1 cellular context compared by ENCODE assay signal in the genomic region with DNA sequence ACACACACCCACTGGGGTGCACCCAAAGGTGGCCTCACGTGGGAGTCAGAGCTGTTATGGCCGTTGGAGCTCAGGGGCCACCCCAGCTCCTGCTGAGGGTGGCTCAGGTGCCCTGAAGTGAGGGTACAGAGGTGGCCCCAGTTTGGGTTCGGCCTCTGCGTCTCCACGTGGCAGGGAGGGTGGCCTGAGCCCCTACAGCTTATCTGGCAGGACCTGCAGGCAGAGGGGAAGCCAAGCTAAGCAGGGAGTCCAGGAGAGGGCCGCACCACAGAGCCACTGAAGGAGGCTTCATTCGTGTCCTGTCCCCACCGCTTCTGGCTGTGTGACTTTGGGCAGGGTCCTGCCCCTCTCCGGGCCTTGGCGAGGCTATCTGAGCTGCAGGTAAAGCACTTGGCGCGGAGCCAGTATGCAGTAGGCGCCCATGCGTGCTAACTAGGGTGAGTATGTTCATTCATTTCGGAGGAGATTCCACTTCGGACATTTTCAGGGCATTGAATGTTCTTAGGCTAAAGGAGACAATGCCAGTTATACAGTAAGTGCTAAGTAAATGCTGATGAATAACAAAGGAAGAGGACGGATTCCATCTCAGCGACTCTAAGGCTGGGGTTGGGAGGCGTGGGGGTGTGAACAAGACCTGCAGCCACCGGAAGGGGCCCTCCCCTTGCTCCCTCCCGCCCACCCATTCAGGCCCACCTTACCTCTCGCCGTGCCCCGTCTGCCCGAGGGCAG.
TF ChIP-seq lines count a peak whose summit lies in the region.

No MANE protein-coding gene starts in this region.

TF ChIP-seq in WTC11, 78 proteins besides CTCF, POLR2A, EP300 and RAD21 (continued from another document):
- TF ChIP-seq USF2 (CRISPR knock-in tag; IDR thresholded peaks at IDR 0.05) (no peak), ZSCAN18 (CRISPR knock-in tag; IDR thresholded peaks at IDR 0.05) (no peak), GTF2I (CRISPR knock-in tag; conservative IDR thresholded peaks at IDR 0.05) (no peak), ETV6 (CRISPR knock-in tag; IDR thresholded peaks at IDR 0.05) (no peak), CREB1 (CRISPR knock-in tag; IDR thresholded peaks at IDR 0.05) (no peak), NR2C2 (CRISPR knock-in tag; IDR thresholded peaks at IDR 0.05) (no peak), ZNF138 (CRISPR knock-in tag; conservative IDR thresholded peaks at IDR 0.05) (no peak), ZNF121 (CRISPR knock-in tag; IDR thresholded peaks at IDR 0.05) (peak; percentile 60; the same call in 1 of the 2 replicates), ZNF219 (CRISPR knock-in tag; IDR thresholded peaks at IDR 0.05; ENCODE audit: borderline replicate concordance) (no peak), FOXP1 (CRISPR knock-in tag; IDR thresholded peaks at IDR 0.05; ENCODE audit: borderline replicate concordance) (peak; percentile 60; the same call in 1 of the 2 replicates), FOXK1 (CRISPR knock-in tag; IDR thresholded peaks at IDR 0.05) (no peak), HMGA2 (CRISPR knock-in tag; IDR thresholded peaks at IDR 0.05) (no peak), ATF1 (CRISPR knock-in tag; IDR thresholded peaks at IDR 0.05) (no peak), ZNF512 (CRISPR knock-in tag; IDR thresholded peaks at IDR 0.05; ENCODE audit: borderline replicate concordance) (no peak)
- TF ChIP-seq, protein P1, sequence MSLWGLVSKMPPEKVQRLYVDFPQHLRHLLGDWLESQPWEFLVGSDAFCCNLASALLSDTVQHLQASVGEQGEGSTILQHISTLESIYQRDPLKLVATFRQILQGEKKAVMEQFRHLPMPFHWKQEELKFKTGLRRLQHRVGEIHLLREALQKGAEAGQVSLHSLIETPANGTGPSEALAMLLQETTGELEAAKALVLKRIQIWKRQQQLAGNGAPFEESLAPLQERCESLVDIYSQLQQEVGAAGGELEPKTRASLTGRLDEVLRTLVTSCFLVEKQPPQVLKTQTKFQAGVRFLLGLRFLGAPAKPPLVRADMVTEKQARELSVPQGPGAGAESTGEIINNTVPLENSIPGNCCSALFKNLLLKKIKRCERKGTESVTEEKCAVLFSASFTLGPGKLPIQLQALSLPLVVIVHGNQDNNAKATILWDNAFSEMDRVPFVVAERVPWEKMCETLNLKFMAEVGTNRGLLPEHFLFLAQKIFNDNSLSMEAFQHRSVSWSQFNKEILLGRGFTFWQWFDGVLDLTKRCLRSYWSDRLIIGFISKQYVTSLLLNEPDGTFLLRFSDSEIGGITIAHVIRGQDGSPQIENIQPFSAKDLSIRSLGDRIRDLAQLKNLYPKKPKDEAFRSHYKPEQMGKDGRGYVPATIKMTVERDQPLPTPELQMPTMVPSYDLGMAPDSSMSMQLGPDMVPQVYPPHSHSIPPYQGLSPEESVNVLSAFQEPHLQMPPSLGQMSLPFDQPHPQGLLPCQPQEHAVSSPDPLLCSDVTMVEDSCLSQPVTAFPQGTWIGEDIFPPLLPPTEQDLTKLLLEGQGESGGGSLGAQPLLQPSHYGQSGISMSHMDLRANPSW (CRISPR knock-in tag; conservative IDR thresholded peaks at IDR 0.05; ENCODE audit: low read depth), result no peak
- TF ChIP-seq, protein P2, sequence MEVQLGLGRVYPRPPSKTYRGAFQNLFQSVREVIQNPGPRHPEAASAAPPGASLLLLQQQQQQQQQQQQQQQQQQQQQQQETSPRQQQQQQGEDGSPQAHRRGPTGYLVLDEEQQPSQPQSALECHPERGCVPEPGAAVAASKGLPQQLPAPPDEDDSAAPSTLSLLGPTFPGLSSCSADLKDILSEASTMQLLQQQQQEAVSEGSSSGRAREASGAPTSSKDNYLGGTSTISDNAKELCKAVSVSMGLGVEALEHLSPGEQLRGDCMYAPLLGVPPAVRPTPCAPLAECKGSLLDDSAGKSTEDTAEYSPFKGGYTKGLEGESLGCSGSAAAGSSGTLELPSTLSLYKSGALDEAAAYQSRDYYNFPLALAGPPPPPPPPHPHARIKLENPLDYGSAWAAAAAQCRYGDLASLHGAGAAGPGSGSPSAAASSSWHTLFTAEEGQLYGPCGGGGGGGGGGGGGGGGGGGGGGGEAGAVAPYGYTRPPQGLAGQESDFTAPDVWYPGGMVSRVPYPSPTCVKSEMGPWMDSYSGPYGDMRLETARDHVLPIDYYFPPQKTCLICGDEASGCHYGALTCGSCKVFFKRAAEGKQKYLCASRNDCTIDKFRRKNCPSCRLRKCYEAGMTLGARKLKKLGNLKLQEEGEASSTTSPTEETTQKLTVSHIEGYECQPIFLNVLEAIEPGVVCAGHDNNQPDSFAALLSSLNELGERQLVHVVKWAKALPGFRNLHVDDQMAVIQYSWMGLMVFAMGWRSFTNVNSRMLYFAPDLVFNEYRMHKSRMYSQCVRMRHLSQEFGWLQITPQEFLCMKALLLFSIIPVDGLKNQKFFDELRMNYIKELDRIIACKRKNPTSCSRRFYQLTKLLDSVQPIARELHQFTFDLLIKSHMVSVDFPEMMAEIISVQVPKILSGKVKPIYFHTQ (CRISPR knock-in tag; IDR thresholded peaks at IDR 0.05), result peak; percentile 36; the same call in 1 of the 2 replicates
